ENCODE assay signal across 7 cellular contexts in the genomic region with DNA sequence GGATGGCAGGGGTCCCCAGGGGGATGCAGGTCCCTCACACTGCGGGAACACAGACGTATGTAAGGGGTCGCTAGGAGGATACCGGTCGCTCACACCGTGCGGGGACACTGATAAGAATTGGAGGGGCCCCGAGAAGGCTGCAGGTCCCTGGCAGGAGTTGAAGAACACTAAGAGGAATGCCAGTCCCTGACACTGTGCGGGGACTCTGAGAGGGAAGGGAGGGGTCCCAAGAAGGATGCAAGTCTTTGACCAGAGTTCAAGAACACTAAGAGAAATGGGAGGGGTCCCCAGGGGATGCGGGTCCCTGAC. TPM values are rescaled to one million over a fixed set of nuclear protein-coding genes. Genes with fewer than 3 reads are reported as not detected.
DNase-seq lines count a peak whose midpoint lies in the region; ATAC-seq and TF ChIP-seq lines count a peak whose summit lies in the region.

No MANE protein-coding gene starts in this region.

- ATAC-seq in activated CD8-positive, alpha-beta T cell treated with anti-CD3 and anti-CD28 coated beads for 36 hours, result no peak
- ATAC-seq in stimulated activated naive CD8-positive, alpha-beta T cell treated with anti-CD3 and anti-CD28 coated beads, Interleukin-15, amount 100 ng/mL, for 72 hours, result no peak

- DNase-seq in HFF-Myc (ENCODE audit: extremely low read depth, low read depth), result no peak
- no peak for DNase-seq in activated CD8-positive, alpha-beta T cell treated with anti-CD3 and anti-CD28 coated beads for 36 hours
- DNase-seq in stimulated activated naive CD8-positive, alpha-beta T cell treated with anti-CD3 and anti-CD28 coated beads, Interleukin-15, amount 100 ng/mL, for 72 hours, result no peak
- no peak for DNase-seq in Kasumi-1 (lab: John Stamatoyannopoulos, UW)
- no peak for DNase-seq in HUDEP-2 (lab: John Stamatoyannopoulos, UW; ENCODE audit: unreplicated experiment in 76 of 76)
- no peak for DNase-seq in NCI-H2227 (lab: John Stamatoyannopoulos, UW; ENCODE audit: unreplicated experiment)

- no peak for TF ChIP-seq CTCF in HFF-Myc (IDR thresholded peaks at IDR 0.05; ENCODE audit: low read depth, low read length, missing control alignments)
- no peak for TF ChIP-seq CTCF in activated CD8-positive, alpha-beta T cell treated with anti-CD3 and anti-CD28 coated beads for 36 hours (IDR thresholded peaks at IDR 0.05)

- H3K4me1 Mint-ChIP-seq in activated CD8-positive, alpha-beta T cell treated with anti-CD3 and anti-CD28 coated beads for 36 hours (ENCODE audit: low read depth), result peaks cover 18% of the 10 kb centered on the region
- peaks cover 26% of the 10 kb centered on the region for H3K4me1 Mint-ChIP-seq in stimulated activated naive CD8-positive, alpha-beta T cell treated with anti-CD3 and anti-CD28 coated beads, Interleukin-15, amount 100 ng/mL, for 72 hours

- H3K4me3 ChIP-seq in HFF-Myc (replicated peaks; ENCODE audit: low read depth, low read length) (peak overlapping the region; percentile 98), iPS-11a (ENCODE audit: low read depth, low read length) (peak overlapping the region; percentile 77)

- no peaks in the 10 kb centered on the region for H3K27me3 Mint-ChIP-seq in activated CD8-positive, alpha-beta T cell treated with anti-CD3 and anti-CD28 coated beads for 36 hours
- no peaks in the 10 kb centered on the region for H3K27me3 Mint-ChIP-seq in stimulated activated naive CD8-positive, alpha-beta T cell treated with anti-CD3 and anti-CD28 coated beads, Interleukin-15, amount 100 ng/mL, for 72 hours

- H3K27ac Mint-ChIP-seq in activated CD8-positive, alpha-beta T cell treated with anti-CD3 and anti-CD28 coated beads for 36 hours, result peak overlapping the region; percentile 84
- H3K27ac Mint-ChIP-seq in stimulated activated naive CD8-positive, alpha-beta T cell treated with anti-CD3 and anti-CD28 coated beads, Interleukin-15, amount 100 ng/mL, for 72 hours, result peak overlapping the region; percentile 99 to 100

- POLR2A ChIA-PET in activated CD8-positive, alpha-beta T cell treated with anti-CD3 and anti-CD28 coated beads for 36 hours (lab: Charles Lee), result no interaction called here

- no peaks in the 10 kb centered on the region for H3K9me3 Mint-ChIP-seq in activated CD8-positive, alpha-beta T cell treated with anti-CD3 and anti-CD28 coated beads for 36 hours
- H3K9me3 Mint-ChIP-seq in stimulated activated naive CD8-positive, alpha-beta T cell treated with anti-CD3 and anti-CD28 coated beads, Interleukin-15, amount 100 ng/mL, for 72 hours, result no peaks in the 10 kb centered on the region

- H3K36me3 Mint-ChIP-seq in activated CD8-positive, alpha-beta T cell treated with anti-CD3 and anti-CD28 coated beads for 36 hours (ENCODE audit: low read depth), result peaks cover 4% of the 10 kb centered on the region

- intact Hi-C loops in activated CD8-positive, alpha-beta T cell treated with anti-CD3 and anti-CD28 coated beads for 36 hours (cut with micrococcal nuclease), result loop anchor here (5.0 to 10.0 kb wide), 2 partner anchors 364 to 607 kb away; no protein-coding TSS in a partner anchor

- CTCF ChIA-PET in activated CD8-positive, alpha-beta T cell treated with anti-CD3 and anti-CD28 coated beads for 36 hours (lab: Charles Lee), result interaction anchor here (0.7 to 6.8 kb wide), 27 partner anchors 8 to 1318 kb away, joined by 3 to 74 read pairs (median 5); no protein-coding TSS in a partner anchor

- peak overlapping the region; percentile 93 for H3K4me3 Mint-ChIP-seq in activated CD8-positive, alpha-beta T cell treated with anti-CD3 and anti-CD28 coated beads for 36 hours
- H3K4me3 Mint-ChIP-seq in stimulated activated naive CD8-positive, alpha-beta T cell treated with anti-CD3 and anti-CD28 coated beads, Interleukin-15, amount 100 ng/mL, for 72 hours, result peak overlapping the region; percentile 95 to 100

RNA-seq across cellular contexts. Expression of gene ERCC4, which starts 0.5 kb away (rescaled TPM):
- 10 to 100 TPM in 1 of 2 experiments, 1 to 10 TPM in 1; 6.2 to 13.3 TPM for total RNA-seq in activated CD8-positive, alpha-beta T cell treated with anti-CD3 and anti-CD28 coated beads for 36 hours
